In the genomic region with DNA sequence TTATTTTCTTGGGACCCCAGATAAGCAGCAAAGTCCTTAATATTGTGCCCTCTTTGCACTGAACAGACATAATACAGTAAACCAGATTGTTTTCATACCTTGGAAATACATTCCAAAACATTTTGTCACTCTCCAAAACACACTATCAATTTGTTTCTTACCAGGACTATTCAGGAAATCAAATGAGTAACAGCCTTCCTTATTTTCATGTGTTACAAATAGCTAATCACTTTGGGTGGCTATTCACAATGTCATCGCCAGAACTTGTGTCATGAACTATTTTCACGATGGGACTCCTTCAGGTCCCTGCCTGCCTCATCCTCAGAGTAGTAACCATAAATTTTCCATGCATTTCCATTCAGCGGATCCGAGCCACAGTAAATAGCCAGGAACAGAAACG, we compare ENCODE assay signal across 18 cellular contexts.
DNase-seq lines count a peak whose midpoint lies in the region; ATAC-seq and TF ChIP-seq lines count a peak whose summit lies in the region.
"Had no signal": no experiment of that assay in that cellular context is flagged by ENCODE, and none has a peak within 500 bp of the region (broad histone marks: within the 10 kb centered on the region; RNA-seq: fewer than 3 reads in every experiment).

No MANE protein-coding gene starts in this region.

- in situ Hi-C loops in mammary epithelial cell (cut with MboI; ENCODE audit: low sequenced_read_pairs in 2 of 2): no loop called here

- DNase-seq in mammary epithelial cell (no peak), breast epithelium (ENCODE audit: low spot score in 2 of 2) (no peak), Karpas-422 (no peak), endodermal cell (no peak), DMS 273 treated with DMSO at 0.1 percent for 48 hours (lab: John Stamatoyannopoulos, UW) (no peak)
- DNase-seq: CD4-positive, CD25-positive, alpha-beta regulatory T cell; CD8-positive, alpha-beta memory T cell; COR-L47; H9; KBM-7 had no signal

- H3K9ac ChIP-seq in mammary epithelial cell (ENCODE audit: insufficient read depth, low read length) (no peak overlapping the region), Karpas-422 (ENCODE audit: low read length) (no peak overlapping the region), endodermal cell (ENCODE audit: extremely low read depth, low read length, poor library complexity, severe bottlenecking) (no peak overlapping the region)
- H3K9ac ChIP-seq: BLaER1 treated with 17β-estradiol and CSF1 and Interleukin-3, amounts not matched to agents 10 nM and 100 nM had no signal

- CTCF ChIA-PET in mammary epithelial cell (lab: Charles Lee; ENCODE audit: low non-redundant PET): interaction anchor here (0.6 kb wide), 2 partner anchors 20 to 184 kb away, joined by 3 to 5 read pairs; no protein-coding TSS in a partner anchor

- TF ChIP-seq CTCF in mammary epithelial cell (conservative IDR thresholded peaks at IDR 0.05 in 1 of 2, IDR thresholded peaks at IDR 0.05 in 1 of 2; ENCODE audit: extremely low read depth in 1 of 2, insufficient read depth in 1 of 2, low read depth in 1 of 2, low read length in 2 of 2): no peak
- TF ChIP-seq CTCF in breast epithelium (IDR thresholded peaks at IDR 0.05): no peak
- no peak for TF ChIP-seq CTCF in endodermal cell (conservative IDR thresholded peaks at IDR 0.05)

- H3K4me2 ChIP-seq in mammary epithelial cell (ENCODE audit: insufficient read depth, low read depth, low read length): no peak overlapping the region
- H3K4me2 ChIP-seq in Karpas-422 (ENCODE audit: low read depth, low read length, poor library complexity, severe bottlenecking): peak overlapping the region; percentile 33
- H3K4me2 ChIP-seq: BLaER1 treated with 17β-estradiol and CSF1 and Interleukin-3, amounts not matched to agents 10 nM and 100 nM had no signal

- peaks cover 11% of the 10 kb centered on the region for H3K9me3 Mint-ChIP-seq in endodermal cell
- H3K9me3 Mint-ChIP-seq: CD4-positive, CD25-positive, alpha-beta regulatory T cell; CD8-positive, alpha-beta memory T cell; IgD-negative memory B cell had no signal

- H4K20me1 ChIP-seq in mammary epithelial cell (ENCODE audit: insufficient read depth, low read length) (no peaks in the 10 kb centered on the region), Karpas-422 (ENCODE audit: insufficient read depth, low read depth, low read length) (no peaks in the 10 kb centered on the region)
- H4K20me1 ChIP-seq: BLaER1 treated with 17β-estradiol and CSF1 and Interleukin-3, amounts not matched to agents 10 nM and 100 nM had no signal

- no peak overlapping the region for H3K4me3 Mint-ChIP-seq in endodermal cell
- H3K4me3 Mint-ChIP-seq: B cell; CD4-positive, CD25-positive, alpha-beta regulatory T cell; CD8-positive, alpha-beta memory T cell; H9; IgD-negative memory B cell had no signal

- peak overlapping the region; percentile 41 for H3K27ac Mint-ChIP-seq in endodermal cell
- H3K27ac Mint-ChIP-seq: B cell, H9 had no signal

- H3K9me3 ChIP-seq in mammary epithelial cell (replicated peaks; ENCODE audit: insufficient read depth, low read length) (no peaks in the 10 kb centered on the region), breast epithelium (no peaks in the 10 kb centered on the region), Karpas-422 (ENCODE audit: low read length) (no peaks in the 10 kb centered on the region), endodermal cell (ENCODE audit: control insufficient read depth, low read length) (peaks cover 12% of the 10 kb centered on the region)

- intact Hi-C loops in mammary epithelial cell (cut with micrococcal nuclease) (no loop called here), breast epithelium (cut with DNase I; ENCODE audit: low total_unique reads) (no loop called here)

- no peak for TF ChIP-seq POLR2A in breast epithelium (IDR thresholded peaks at IDR 0.05)

- no peaks in the 10 kb centered on the region for H3K27me3 Mint-ChIP-seq in endodermal cell (ENCODE audit: insufficient read depth)
- H3K27me3 Mint-ChIP-seq: CD4-positive, CD25-positive, alpha-beta regulatory T cell; CD8-positive, alpha-beta memory T cell had no signal

- H3K27me3 ChIP-seq in mammary epithelial cell (ENCODE audit: insufficient read depth, low read length): no peaks in the 10 kb centered on the region
- no peaks in the 10 kb centered on the region for H3K27me3 ChIP-seq in breast epithelium
- H3K27me3 ChIP-seq in Karpas-422 (ENCODE audit: low read length): no peaks in the 10 kb centered on the region
- H3K27me3 ChIP-seq in endodermal cell (ENCODE audit: control insufficient read depth, insufficient read depth, low read length, poor library complexity, severe bottlenecking): no peaks in the 10 kb centered on the region
- H3K27me3 ChIP-seq: BLaER1 treated with 17β-estradiol and CSF1 and Interleukin-3, amounts not matched to agents 10 nM and 100 nM had no signal

- H3K36me3 ChIP-seq in mammary epithelial cell (ENCODE audit: insufficient read depth, low read length) (no peaks in the 10 kb centered on the region), breast epithelium (no peaks in the 10 kb centered on the region), Karpas-422 (ENCODE audit: insufficient read depth, low read length) (peaks cover 51% of the 10 kb centered on the region), endodermal cell (ENCODE audit: control insufficient read depth, insufficient read depth, low read length) (peaks cover 27% of the 10 kb centered on the region)

- no peaks in the 10 kb centered on the region for H3K4me1 ChIP-seq in mammary epithelial cell (ENCODE audit: insufficient read depth, low read length)
- no peaks in the 10 kb centered on the region for H3K4me1 ChIP-seq in breast epithelium
- peaks cover 83% of the 10 kb centered on the region for H3K4me1 ChIP-seq in Karpas-422 (ENCODE audit: low read length)
- peaks cover 8% of the 10 kb centered on the region for H3K4me1 ChIP-seq in endodermal cell (ENCODE audit: control insufficient read depth, insufficient read depth, low read length)

- ATAC-seq in HG03108 (IDR thresholded peaks at IDR 0.05; ENCODE audit: unreplicated experiment) (no peak), HG03442 (IDR thresholded peaks at IDR 0.05; ENCODE audit: unreplicated experiment) (no peak), HG03039 (IDR thresholded peaks at IDR 0.05; ENCODE audit: unreplicated experiment) (no peak)

- BruUV-seq in mammary epithelial cell (replicated peaks; lab: Mats Ljungman, UMichigan): no TSS peak

- 84% methylated on average over 5 of the region's 5 CpGs for WGBS in mammary epithelial cell (ENCODE audit: low coverage, missing lambda C conversion rate)
- 94 to 97% methylated on average over 5 of the region's 5 CpGs for WGBS in endodermal cell (ENCODE audit: insufficient coverage in 1 of 2, insufficient read length in 1 of 2), 2 experiments

- H3K27ac ChIP-seq in mammary epithelial cell (ENCODE audit: insufficient read depth, low read depth, low read length) (no peak overlapping the region), breast epithelium (no peak overlapping the region), Karpas-422 (ENCODE audit: low read length) (peak overlapping the region; percentile 40), endodermal cell (ENCODE audit: low read depth, low read length) (no peak overlapping the region)
- H3K27ac ChIP-seq: 22Rv1; BLaER1 treated with 17β-estradiol and CSF1 and Interleukin-3, amounts not matched to agents 10 nM and 100 nM; HL-60 had no signal

- H3K36me3 Mint-ChIP-seq in endodermal cell (ENCODE audit: low read depth): peaks cover 77% of the 10 kb centered on the region

- H3K79me2 ChIP-seq in mammary epithelial cell (ENCODE audit: insufficient read depth, low read length) (no peaks in the 10 kb centered on the region), Karpas-422 (ENCODE audit: low read length) (peaks cover 8% of the 10 kb centered on the region)

- peaks cover 33% of the 10 kb centered on the region for H3K4me1 Mint-ChIP-seq in endodermal cell

- no peaks in the 10 kb centered on the region for H3K9me2 ChIP-seq in Karpas-422 (replicated peaks; ENCODE audit: insufficient read depth, low read length)

- dilution Hi-C loops in mammary epithelial cell (cut with HindIII; ENCODE audit: low sequenced_read_pairs): no loop called here

- H3K4me3 ChIP-seq in mammary epithelial cell (replicated peaks in 1 of 3; ENCODE audit: insufficient read depth in 1 of 3, low read depth in 2 of 3, low read length in 3 of 3) (no peak overlapping the region), breast epithelium (no peak overlapping the region), Karpas-422 (ENCODE audit: low read length) (no peak overlapping the region), endodermal cell (ENCODE audit: low read length) (no peak overlapping the region)
- H3K4me3 ChIP-seq: BLaER1 treated with 17β-estradiol and CSF1 and Interleukin-3, amounts not matched to agents 10 nM and 100 nM had no signal

- H2AFZ ChIP-seq in mammary epithelial cell (ENCODE audit: low read depth, low read length) (peak overlapping the region; percentile 17), Karpas-422 (ENCODE audit: low read length) (no peak overlapping the region)
